ENCODE assay signal across 8 cellular contexts in the genomic region with DNA sequence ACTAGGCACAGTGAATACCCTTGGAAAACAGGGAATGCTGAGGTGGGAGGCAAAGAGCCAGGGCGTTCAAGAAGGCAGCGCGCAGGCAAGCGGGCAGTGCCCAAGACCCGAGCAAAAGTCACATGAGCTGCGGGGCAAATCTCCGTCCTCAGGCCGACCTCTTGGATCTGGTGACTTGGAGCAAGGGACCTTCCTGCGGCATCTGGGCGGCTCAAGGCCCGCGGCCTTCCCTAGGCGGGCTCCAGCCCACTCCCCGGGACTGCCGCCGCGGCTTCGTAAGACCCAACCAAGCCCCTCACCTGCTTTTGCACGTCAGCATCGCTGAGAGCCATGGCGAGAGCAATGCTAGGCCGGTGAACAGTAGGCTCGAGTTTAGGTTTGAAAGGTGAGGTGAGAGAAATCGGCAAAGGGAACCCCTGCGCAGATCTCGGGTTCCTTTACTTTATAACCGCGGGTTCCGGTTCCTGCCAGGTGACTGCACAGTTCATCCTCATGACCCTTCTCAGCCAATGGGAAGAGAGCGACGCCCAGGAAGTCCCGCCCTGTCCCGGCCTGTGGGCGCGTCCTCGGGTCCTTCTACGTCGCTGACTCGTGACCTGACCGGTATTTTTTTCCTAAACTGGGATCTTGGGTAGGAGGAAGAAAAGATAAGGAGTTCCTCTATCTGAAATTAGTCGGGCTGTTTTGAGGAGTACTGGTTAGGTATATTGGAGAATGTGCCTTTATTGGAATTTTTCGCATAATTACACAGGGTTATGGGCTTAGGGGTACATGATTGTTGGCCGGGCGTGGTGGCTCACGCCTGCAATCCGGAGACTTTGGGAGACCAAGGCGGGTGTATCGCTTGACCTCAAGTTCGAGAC. TPM values are rescaled to one million over a fixed set of nuclear protein-coding genes. Genes with fewer than 3 reads are reported as not detected.
A peak's percentile ranks its signal among the peaks of the same experiment; 100 is the strongest.
DNase-seq lines count a peak whose midpoint lies in the region; ATAC-seq, FAIRE-seq and TF ChIP-seq lines count a peak whose summit lies in the region.

A gene (minus strand): TSS at position 446 of the 863 bp plus-strand sequence. CDS start 114 bp downstream, at position 332.

- peak within 1 kb of the TSS; percentile 99 for H3K9ac ChIP-seq in keratinocyte (ENCODE audit: control insufficient read depth, extremely low read depth, insufficient read depth, low read length)

- ATAC-seq in HG03432 (IDR thresholded peaks at IDR 0.05; ENCODE audit: unreplicated experiment): peak; percentile 100

- H4K20me1 ChIP-seq in keratinocyte (ENCODE audit: control insufficient read depth, extremely low read depth, insufficient read depth, low read length): peaks cover 2% of the 10 kb centered on the region

- H3K27ac ChIP-seq in keratinocyte (ENCODE audit: control insufficient read depth, insufficient read depth, low read length): peak within 1 kb of the TSS; percentile 98

- peak within 1 kb of the TSS; percentile 75 for H3K4me2 ChIP-seq in keratinocyte (ENCODE audit: control insufficient read depth, extremely low read depth, insufficient read depth, low read depth, low read length)

- peak; percentile 98 for DNase-seq in AG20443 (ENCODE audit: low spot score)
- DNase-seq in NCI-H510A (lab: John Stamatoyannopoulos, UW): peak; percentile 68
- peak; percentile 90 for DNase-seq in activated CD4-positive, alpha-beta T cell treated with anti-CD3 and anti-CD28 coated beads for 1 hour
- peak; percentile 98 for DNase-seq in cerebellum (ENCODE audit: low spot score)
- peak; percentile 84 for DNase-seq in keratinocyte (ENCODE audit: low read depth, low spot score)
- peak; percentile 86 to 89 for DNase-seq in stimulated activated CD4-positive, alpha-beta T cell treated with anti-CD3 and anti-CD28 coated beads, Interleukin-15, amount 100 ng/mL, for 1 hour (ENCODE audit: low read depth in 1 of 2, low spot score in 1 of 2)

- TF ChIP-seq POLR2A in GM19099 (IDR thresholded peaks at IDR 0.05; ENCODE audit: extremely low read depth, insufficient read length, low read depth): peak; percentile 78

- no peaks in the 10 kb centered on the region for H3K27me3 ChIP-seq in keratinocyte (ENCODE audit: control insufficient read depth, extremely low read depth, insufficient read depth, low read length)

- H3K79me2 ChIP-seq in keratinocyte (ENCODE audit: control insufficient read depth, insufficient read depth, low read length): peaks cover 46% of the 10 kb centered on the region

- no peaks in the 10 kb centered on the region for H3K9me3 ChIP-seq in keratinocyte (ENCODE audit: control insufficient read depth, low read depth, low read length)

- H3K4me3 ChIP-seq in keratinocyte (ENCODE audit: control insufficient read depth in 2 of 3, extremely low read depth in 1 of 3, insufficient read depth in 2 of 3, low read depth in 1 of 3, low read length in 3 of 3): peak within 1 kb of the TSS; percentile 95 to 97 (median 95)

- dilution Hi-C loops in keratinocyte (cut with MboI; ENCODE audit: extremely low pct_ligation_motif_present, low sequenced_read_pairs): no loop called here

- peaks cover 0 to 2% of the 10 kb centered on the region in 2 experiments for H3K36me3 ChIP-seq in keratinocyte (ENCODE audit: control insufficient read depth in 2 of 2, extremely low read depth in 1 of 2, insufficient read depth in 2 of 2, low read length in 2 of 2)

- TF ChIP-seq CTCF in keratinocyte (optimal IDR thresholded peaks at IDR 0.05 in 1 of 3, IDR thresholded peaks at IDR 0.05 in 1 of 3, conservative IDR thresholded peaks at IDR 0.05 in 1 of 3; ENCODE audit: extremely low read depth in 1 of 3, insufficient read depth in 2 of 3, low read length in 3 of 3): no peak

- FAIRE-seq in keratinocyte (lab: Jason Lieb, UNC): peak; percentile 92

- no peaks in the 10 kb centered on the region for H3K9me1 ChIP-seq in keratinocyte (ENCODE audit: control insufficient read depth, extremely low read depth, insufficient read depth, low read length)

- H2AFZ ChIP-seq in keratinocyte (ENCODE audit: control insufficient read depth, low read length): peak within 1 kb of the TSS; percentile 75

- peaks cover 26% of the 10 kb centered on the region for H3K4me1 ChIP-seq in keratinocyte (ENCODE audit: control insufficient read depth, extremely low read depth, insufficient read depth, low read length)

RNA-seq across cellular contexts. Expression of the gene that starts here (rescaled TPM):
- total RNA-seq in cerebellum: 62.7 TPM
- 207 to 270 TPM (median 227 TPM) in 3 replicates for polyA plus RNA-seq in keratinocyte
- polyA plus RNA-seq in keratinocyte (2011; ENCODE audit: low read depth): 354 TPM
- polyA plus RNA-seq in keratinocyte (2011; cell fraction: cytosol; rRNA removed): 220 and 314 TPM in 2 replicates
- polyA plus RNA-seq in keratinocyte (2011; cell fraction: nucleus; rRNA removed): 197 and 212 TPM in 2 replicates
- 157 and 239 TPM in 2 replicates for polyA plus RNA-seq in keratinocyte (2012; ENCODE audit: low replicate concordance)
- 54.7 to 217 TPM (median 152 TPM) in 3 replicates for polyA minus RNA-seq in keratinocyte
- polyA minus RNA-seq in keratinocyte (2011; cell fraction: cytosol; rRNA and poly(A)+ RNA removed): 109 TPM
- polyA minus RNA-seq in keratinocyte (2011; cell fraction: nucleus; rRNA and poly(A)+ RNA removed): 51.4 and 93.2 TPM in 2 replicates

Comparison
In these comparisons a context has a peak if more than half of its experiments do, and no peak if none do; other contexts are left out.
1. Peak in every context shown above with its lines: DNase-seq, ATAC-seq, H3K4me3 ChIP-seq and H3K27ac ChIP-seq.